In the genomic region with DNA sequence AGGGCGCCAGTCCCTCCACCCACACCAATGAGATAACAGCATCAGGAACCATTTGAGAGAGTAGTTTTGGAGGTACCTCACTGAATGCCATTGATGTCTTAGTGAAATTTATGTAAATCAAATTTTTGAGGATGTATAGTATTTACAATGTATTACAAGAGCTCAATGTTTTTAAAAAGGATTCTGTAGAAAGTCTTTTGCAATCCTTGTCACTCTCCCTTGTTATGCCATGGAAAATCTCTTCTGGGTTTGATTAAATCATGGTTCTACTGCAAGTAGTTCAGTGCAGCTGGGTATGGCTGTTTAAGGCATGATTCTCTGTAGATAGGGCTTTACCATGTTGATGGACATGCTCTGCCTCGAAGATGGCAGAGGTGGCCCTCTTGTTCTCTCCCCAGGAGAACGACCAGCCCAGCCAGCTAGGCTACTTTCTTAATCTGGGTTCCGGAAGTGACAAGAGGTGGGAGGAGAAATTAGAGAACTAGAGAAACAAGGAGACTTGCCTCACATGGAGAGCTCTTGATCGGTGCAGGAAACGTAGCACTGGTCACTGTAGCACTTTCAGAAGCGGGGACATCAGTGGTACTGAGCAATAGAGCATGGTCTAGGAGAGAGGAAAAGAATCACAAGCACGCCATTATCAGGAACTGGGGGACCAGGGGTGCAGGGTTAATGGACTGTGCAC, we compare ENCODE assay signal across 16 cellular contexts.
"Had no signal": no experiment of that assay in that cellular context is flagged by ENCODE, and none has a peak within 500 bp of the region (broad histone marks: within the 10 kb centered on the region; RNA-seq: fewer than 3 reads in every experiment).

No MANE protein-coding gene starts in this region.

- H3K9me3 Mint-ChIP-seq: activated naive CD4-positive, alpha-beta T cell treated with anti-CD3 and anti-CD28 coated beads, Interleukin-2, amount 50 U/mL, for 72 hours; activated T-cell treated with anti-CD3 and anti-CD28 coated beads, Interleukin-2, amount 50 U/mL, for 24 hours; memory B cell; natural killer cell treated with Interleukin-12 subunit alpha and Interleukin-12 subunit beta and Interleukin-15 and Interleukin-18, amount 100 ng/mL, for 72 hours had no signal

- H3K4me1 ChIP-seq: uterus had no signal

- H3K36me3 Mint-ChIP-seq: activated CD8-positive, alpha-beta memory T cell treated with anti-CD3 and anti-CD28 coated beads, Interleukin-2, amount 10 ng/mL, durations not matched to agents 7 days and 5 days; memory B cell; natural killer cell treated with Interleukin-12 subunit alpha and Interleukin-12 subunit beta and Interleukin-15 and Interleukin-18, amount 100 ng/mL, for 72 hours had no signal

- H3K27ac Mint-ChIP-seq: activated CD8-positive, alpha-beta memory T cell treated with anti-CD3 and anti-CD28 coated beads, Interleukin-2, amount 10 ng/mL, durations not matched to agents 7 days and 5 days; activated naive CD4-positive, alpha-beta T cell treated with anti-CD3 and anti-CD28 coated beads, Interleukin-2, amount 50 U/mL, for 72 hours; activated T-cell treated with anti-CD3 and anti-CD28 coated beads, Interleukin-2, amount 50 U/mL, for 24 hours; natural killer cell treated with Interleukin-12 subunit alpha and Interleukin-12 subunit beta and Interleukin-15 and Interleukin-18, amount 100 ng/mL, for 72 hours had no signal

- H3K27me3 ChIP-seq: uterus had no signal

- H3K36me3 ChIP-seq: brain microvascular endothelial cell, esophagus squamous epithelium, stomach, thoracic aorta, uterus had no signal

- H3K9me3 ChIP-seq: esophagus squamous epithelium, stomach, thoracic aorta, uterus had no signal

- H3K4me3 ChIP-seq: dorsolateral prefrontal cortex, esophagus squamous epithelium, stomach, thoracic aorta, uterus had no signal

- DNase-seq: activated CD4-positive, alpha-beta T cell treated with anti-CD3 and anti-CD28 coated beads, Interleukin-2, amount 50 U/mL, for 4 hours; activated CD4-positive, CD25-positive, alpha-beta regulatory T cell treated with anti-CD3 and anti-CD28 coated beads, Interleukin-2, amount 50 U/mL, for 72 hours; activated CD8-positive, alpha-beta memory T cell treated with anti-CD3 and anti-CD28 coated beads, Interleukin-2, amount 10 ng/mL, durations not matched to agents 7 days and 5 days; activated effector memory CD4-positive, alpha-beta T cell treated with anti-CD3 and anti-CD28 coated beads, Interleukin-2, amount 50 U/mL, for 16 hours; activated T-cell treated with anti-CD3 and anti-CD28 coated beads, Interleukin-2, amount 50 U/mL, for 24 hours; brain microvascular endothelial cell; dorsolateral prefrontal cortex; esophagus squamous epithelium; left cardiac atrium; stimulated activated CD4-positive, alpha-beta T cell treated with anti-CD3 and anti-CD28 coated beads, Interleukin-4, amount 100 ng/mL, for 4 hours; stomach; uterus had no signal

- H3K4me3 Mint-ChIP-seq: activated CD8-positive, alpha-beta memory T cell treated with anti-CD3 and anti-CD28 coated beads, Interleukin-2, amount 10 ng/mL, durations not matched to agents 7 days and 5 days; activated T-cell treated with anti-CD3 and anti-CD28 coated beads, Interleukin-2, amount 50 U/mL, for 24 hours; memory B cell had no signal

- H3K27ac ChIP-seq: brain microvascular endothelial cell, dorsolateral prefrontal cortex, esophagus squamous epithelium, stomach, thoracic aorta, uterus had no signal

- ATAC-seq: activated CD8-positive, alpha-beta memory T cell treated with anti-CD3 and anti-CD28 coated beads, Interleukin-2, amount 10 ng/mL, durations not matched to agents 7 days and 5 days; natural killer cell treated with Interleukin-12 subunit alpha and Interleukin-12 subunit beta and Interleukin-15 and Interleukin-18, amount 100 ng/mL, for 72 hours had no signal
